ENCODE assay signal across 6 cellular contexts in the genomic region with DNA sequence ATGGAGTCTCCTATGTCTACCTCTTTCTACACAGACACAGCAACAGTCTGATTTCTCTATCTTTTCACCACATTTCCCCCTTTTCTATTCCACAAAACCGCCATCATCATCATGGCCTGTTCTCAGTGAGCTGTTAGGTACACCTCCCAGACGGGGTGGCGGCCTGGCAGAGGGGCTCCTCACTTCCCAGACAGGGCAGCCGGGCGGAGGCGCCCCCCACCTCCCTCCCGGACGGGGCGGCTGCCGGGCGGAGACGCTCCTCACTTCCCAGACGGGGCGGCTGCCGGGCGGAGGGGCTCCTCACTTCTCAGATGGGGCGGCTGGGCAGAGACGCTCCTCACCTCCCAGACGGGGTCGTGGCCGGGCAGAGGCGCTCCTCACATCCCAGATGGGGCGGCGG. TPM values are rescaled to one million over a fixed set of nuclear protein-coding genes. Genes with fewer than 3 reads are reported as not detected.
"Had no signal": no experiment of that assay in that cellular context is flagged by ENCODE, and none has a peak within 500 bp of the region (broad histone marks: within the 10 kb centered on the region; RNA-seq: fewer than 3 reads in every experiment).

No MANE protein-coding gene starts in this region.

RNA-seq across cellular contexts. Expression of gene APOD, which starts 15.8 kb away (rescaled TPM):
- total RNA-seq: naive thymus-derived CD8-positive, alpha-beta T cell; natural killer cell; natural killer cell treated with Interleukin-12 subunit alpha and Interleukin-12 subunit beta and Interleukin-15 and Interleukin-18, amount 100 ng/mL, for 72 hours; progenitor cell of endocrine pancreas; renal cortical epithelial cell had no signal
- polyA plus RNA-seq: naive thymus-derived CD8-positive, alpha-beta T cell; neural cell had no signal
